In genomic region chr14:53955234-53955556, GRCh38 we compare ENCODE assay signal across 9 cellular contexts. TPM values are rescaled to one million over a fixed set of nuclear protein-coding genes. Genes with fewer than 3 reads are reported as not detected.
DNase-seq lines count a peak whose midpoint lies in the region; ATAC-seq and TF ChIP-seq lines count a peak whose summit lies in the region.
"Had no signal": no experiment of that assay in that cellular context is flagged by ENCODE, and none has a peak within 500 bp of the region (broad histone marks: within the 10 kb centered on the region; RNA-seq: fewer than 3 reads in every experiment).

No MANE protein-coding gene starts in this region.

- H3K27me3 ChIP-seq in heart left ventricle: peaks cover 0 to 46% (median 7%) of the 10 kb centered on the region in 9 donors
- peaks cover 15 to 17% of the 10 kb centered on the region in 2 donors for H3K27me3 ChIP-seq in mucosa of rectum (ENCODE audit: control insufficient read depth in 2 of 2, insufficient read depth in 2 of 2, low read length in 2 of 2)

- peaks cover 0 to 54% (median 10%) of the 10 kb centered on the region in 12 donors for H3K4me1 ChIP-seq in heart left ventricle
- H3K4me1 ChIP-seq in mucosa of rectum (ENCODE audit: control insufficient read depth in 2 of 2, insufficient read depth in 2 of 2, low read length in 2 of 2): peaks cover 18 to 24% of the 10 kb centered on the region in 2 donors
- H3K4me1 ChIP-seq in urinary bladder (ENCODE audit: insufficient read depth): no peaks in the 10 kb centered on the region

- H3K36me3 ChIP-seq in heart left ventricle (peaks cover 0 to 22% (median 6%) of the 10 kb centered on the region in 9 donors), mucosa of rectum (ENCODE audit: control insufficient read depth in 2 of 2, insufficient read depth in 2 of 2, low read length in 2 of 2) (peaks cover 0 to 3% of the 10 kb centered on the region in 2 donors), urinary bladder (ENCODE audit: insufficient read depth) (peaks cover under 1% of the 10 kb centered on the region)

- H3K27ac ChIP-seq in heart left ventricle: peak overlapping the region; percentile 82 to 97 (median 88)
- peak overlapping the region; percentile 80 to 81 for H3K27ac ChIP-seq in mucosa of rectum (ENCODE audit: low read depth in 2 of 2, low read length in 2 of 2)
- H3K27ac ChIP-seq in urinary bladder (ENCODE audit: low read depth): peak overlapping the region; percentile 69

- ATAC-seq in heart left ventricle (no peak), left ventricle myocardium superior (no peak), GM21447 (IDR thresholded peaks at IDR 0.05; ENCODE audit: unreplicated experiment) (no peak), GM18519 (IDR thresholded peaks at IDR 0.05; ENCODE audit: low FRiP score, unreplicated experiment) (no peak)

- peak in 1 of 5 donors; percentile 27 for DNase-seq in heart left ventricle
- DNase-seq in left ventricle myocardium superior: no peak
- DNase-seq in cardiac fibroblast (ENCODE audit: low read depth in 2 of 2): no peak
- DNase-seq in cerebellum (ENCODE audit: low spot score): no peak

- TF ChIP-seq CTCF in heart left ventricle (IDR thresholded peaks at IDR 0.05) (no peak), cardiac fibroblast (IDR thresholded peaks at IDR 0.05; ENCODE audit: low read depth, low read length) (no peak)

- TF ChIP-seq POLR2A in heart left ventricle (IDR thresholded peaks at IDR 0.05): no peak

- intact Hi-C loops in heart left ventricle (cut with DNase I): loop anchor here in 7 of 10 donors (10.0 kb wide), 8 partner anchors 60 to 420 kb away; no protein-coding TSS in a partner anchor
- intact Hi-C loops in left ventricle myocardium superior (cut with micrococcal nuclease): no loop called here

- H3K9me3 ChIP-seq in heart left ventricle (no peaks in the 10 kb centered on the region), mucosa of rectum (ENCODE audit: control insufficient read depth in 2 of 2, low read length in 2 of 2) (no peaks in the 10 kb centered on the region)

- 1 to 2% (median 2%) methylated on average over 16 of the region's 16 CpGs for WGBS in heart left ventricle, 4 donors
- WGBS in urinary bladder: 4% methylated on average over 16 of the region's 16 CpGs

- peak overlapping the region; percentile 57 to 93 (median 74) for H3K4me3 ChIP-seq in heart left ventricle
- peak overlapping the region; percentile 60 to 65 for H3K4me3 ChIP-seq in cardiac fibroblast (replicated peaks in 1 of 2; ENCODE audit: low read depth in 2 of 2, low read length in 2 of 2)
- peak overlapping the region; percentile 76 for H3K4me3 ChIP-seq in mucosa of rectum (ENCODE audit: low read length in 2 of 2)
- H3K4me3 ChIP-seq in urinary bladder (ENCODE audit: low read depth, low read length): peak overlapping the region; percentile 72

- H3K9ac ChIP-seq in mucosa of rectum (ENCODE audit: low read depth in 1 of 2, low read length in 2 of 2): peak overlapping the region; percentile 60 to 79

RNA-seq across cellular contexts. Expression of gene BMP4, which starts 1.4 kb away (rescaled TPM):
- 10 to 100 TPM in 2 of 9 donors, 1 to 10 TPM in 7; 3.7 to 18.4 (median 6.1) TPM for total RNA-seq in heart left ventricle
- polyA plus RNA-seq in heart left ventricle: 1 to 10 TPM; 3.1 to 3.8 TPM
- 7.1 TPM for total RNA-seq in left ventricle myocardium superior
- 46.3 TPM for total RNA-seq in urinary bladder
- 82.4 TPM for polyA plus RNA-seq in urinary bladder
- 1.9 TPM for total RNA-seq in cerebellum
- total RNA-seq: NCI-H460 had no signal
